In genomic region chr15:78054971-78055370, GRCh38 we compare ENCODE assay signal across 18 cellular contexts. TPM values are rescaled to one million over a fixed set of nuclear protein-coding genes. Genes with fewer than 3 reads are reported as not detected.
DNase-seq lines count a peak whose midpoint lies in the region; ATAC-seq and TF ChIP-seq lines count a peak whose summit lies in the region.
"Had no signal": no experiment of that assay in that cellular context is flagged by ENCODE, and none has a peak within 500 bp of the region (broad histone marks: within the 10 kb centered on the region; RNA-seq: fewer than 3 reads in every experiment).

No MANE protein-coding gene starts in this region.

- H3K27me3 Mint-ChIP-seq in CD4-positive, CD25-positive, alpha-beta regulatory T cell, result no peaks in the 10 kb centered on the region
- no peaks in the 10 kb centered on the region for H3K27me3 Mint-ChIP-seq in activated naive CD8-positive, alpha-beta T cell
- no peaks in the 10 kb centered on the region for H3K27me3 Mint-ChIP-seq in naive thymus-derived CD8-positive, alpha-beta T cell

- H3F3A ChIP-seq in smooth muscle cell (ENCODE audit: low read depth), result no peaks in the 10 kb centered on the region

- H3K4me3 Mint-ChIP-seq in CD4-positive, CD25-positive, alpha-beta regulatory T cell, result peak overlapping the region; percentile 7 to 89 (median 74)
- H3K4me3 Mint-ChIP-seq in activated naive CD8-positive, alpha-beta T cell, result peak overlapping the region; percentile 14
- peak overlapping the region in 9 of 10 donors; percentile 17 to 79 (median 65) for H3K4me3 Mint-ChIP-seq in naive thymus-derived CD8-positive, alpha-beta T cell

- peaks cover 20% of the 10 kb centered on the region for H3K36me3 Mint-ChIP-seq in CD4-positive, CD25-positive, alpha-beta regulatory T cell
- peaks cover 10% of the 10 kb centered on the region for H3K36me3 Mint-ChIP-seq in activated naive CD8-positive, alpha-beta T cell
- H3K36me3 Mint-ChIP-seq in naive thymus-derived CD8-positive, alpha-beta T cell, result peaks cover 0 to 16% (median 3%) of the 10 kb centered on the region in 3 donors

- H3K9me3 ChIP-seq in CD4-positive, CD25-positive, alpha-beta regulatory T cell (ENCODE audit: control insufficient read depth in 2 of 2, low read length in 2 of 2), result no peaks in the 10 kb centered on the region
- H3K9me3 ChIP-seq in smooth muscle cell (replicated peaks; ENCODE audit: low read depth), result no peaks in the 10 kb centered on the region
- H3K9me3 ChIP-seq: psoas muscle had no signal

- peaks cover 91% of the 10 kb centered on the region for H4K20me1 ChIP-seq in smooth muscle cell (ENCODE audit: low read depth)

- H3K27me3 ChIP-seq in CD4-positive, CD25-positive, alpha-beta regulatory T cell (ENCODE audit: control insufficient read depth, insufficient read depth, low read length), result no peaks in the 10 kb centered on the region
- H3K27me3 ChIP-seq in smooth muscle cell (ENCODE audit: low read depth), result no peaks in the 10 kb centered on the region

- no peaks in the 10 kb centered on the region for H3K9me3 Mint-ChIP-seq in CD4-positive, CD25-positive, alpha-beta regulatory T cell
- H3K9me3 Mint-ChIP-seq in activated naive CD8-positive, alpha-beta T cell (ENCODE audit: low read depth), result no peaks in the 10 kb centered on the region
- H3K9me3 Mint-ChIP-seq in naive thymus-derived CD8-positive, alpha-beta T cell, result no peaks in the 10 kb centered on the region

- ATAC-seq in CD4-positive, CD25-positive, alpha-beta regulatory T cell (ENCODE audit: low read depth in 2 of 2), result no peak
- ATAC-seq in naive thymus-derived CD8-positive, alpha-beta T cell, result peak; percentile 31 to 52
- ATAC-seq in HG03280 (IDR thresholded peaks at IDR 0.05; ENCODE audit: unreplicated experiment) (no peak), GM21526 (IDR thresholded peaks at IDR 0.05; ENCODE audit: low FRiP score, unreplicated experiment) (no peak)
- ATAC-seq: psoas muscle, Right ventricle myocardium inferior had no signal

- 100% methylated on average over 1 of the region's 1 CpG for WGBS in smooth muscle cell (ENCODE audit: low lambda C conversion rate)

- peaks cover 51 to 100% (median 90%) of the 10 kb centered on the region in 4 donors for H3K4me1 Mint-ChIP-seq in CD4-positive, CD25-positive, alpha-beta regulatory T cell
- peaks cover 98% of the 10 kb centered on the region for H3K4me1 Mint-ChIP-seq in activated naive CD8-positive, alpha-beta T cell (ENCODE audit: low read depth)
- H3K4me1 Mint-ChIP-seq in naive thymus-derived CD8-positive, alpha-beta T cell, result peaks cover 64 to 99% (median 96%) of the 10 kb centered on the region in 4 donors

- in situ Hi-C loops in G401 (cut with HindIII; ENCODE audit: low sequenced_read_pairs), result no loop called here

- peak overlapping the region; percentile 84 for H3K27ac ChIP-seq in CD4-positive, CD25-positive, alpha-beta regulatory T cell (ENCODE audit: insufficient read depth, low read length, poor library complexity, severe bottlenecking)
- no peak overlapping the region for H3K27ac ChIP-seq in smooth muscle cell (ENCODE audit: low read depth)
- H3K27ac ChIP-seq: C4-2B, psoas muscle had no signal

- POLR2A ChIA-PET in naive thymus-derived CD8-positive, alpha-beta T cell (lab: Charles Lee), result interaction anchor here (6.3 to 16.7 kb wide), 2 partner anchors 17 to 19 kb away, joined by 29 to 250 read pairs; partner anchors contain the start of gene TBC1D2B

- H3K4me1 ChIP-seq in CD4-positive, CD25-positive, alpha-beta regulatory T cell (ENCODE audit: control insufficient read depth, insufficient read depth, low read length, poor library complexity, severe bottlenecking), result peaks cover 98% of the 10 kb centered on the region
- H3K4me1 ChIP-seq in smooth muscle cell (ENCODE audit: low read depth), result peaks cover 13% of the 10 kb centered on the region

- H3K4me3 ChIP-seq in CD4-positive, CD25-positive, alpha-beta regulatory T cell (ENCODE audit: low read depth, low read length), result peak overlapping the region; percentile 23
- no peak overlapping the region for H3K4me3 ChIP-seq in smooth muscle cell
- H3K4me3 ChIP-seq: psoas muscle had no signal

- no peak overlapping the region for H2AFZ ChIP-seq in smooth muscle cell (ENCODE audit: low read depth)

- H3K79me2 ChIP-seq in smooth muscle cell (ENCODE audit: low read depth), result peaks cover 58% of the 10 kb centered on the region

- no peak overlapping the region for H3K4me2 ChIP-seq in smooth muscle cell

- no peak overlapping the region for H3K9ac ChIP-seq in smooth muscle cell (ENCODE audit: low read depth)

- no peak for TF ChIP-seq CTCF in smooth muscle cell (IDR thresholded peaks at IDR 0.05; ENCODE audit: borderline replicate concordance, insufficient read depth, poor library complexity, severe bottlenecking)

- peak overlapping the region; percentile 81 to 97 (median 86) for H3K27ac Mint-ChIP-seq in CD4-positive, CD25-positive, alpha-beta regulatory T cell
- peak overlapping the region; percentile 98 for H3K27ac Mint-ChIP-seq in activated naive CD8-positive, alpha-beta T cell
- peak overlapping the region; percentile 55 to 96 (median 93) for H3K27ac Mint-ChIP-seq in naive thymus-derived CD8-positive, alpha-beta T cell

- H3K36me3 ChIP-seq in CD4-positive, CD25-positive, alpha-beta regulatory T cell (ENCODE audit: control insufficient read depth, insufficient read depth, low read length), result peaks cover 17% of the 10 kb centered on the region
- H3K36me3 ChIP-seq in smooth muscle cell (ENCODE audit: low read depth), result no peaks in the 10 kb centered on the region

- no peak for DNase-seq in CD4-positive, CD25-positive, alpha-beta regulatory T cell
- DNase-seq in G401 (ENCODE audit: low spot score), result peak; percentile 63
- DNase-seq in naive thymus-derived CD8-positive, alpha-beta T cell, result peak in 5 of 10 donors; percentile 44 to 60 (median 50)
- DNase-seq in smooth muscle cell (lab: John Stamatoyannopoulos, UW; ENCODE audit: unreplicated experiment), result no peak
- DNase-seq: activated CD4-positive, alpha-beta T cell treated with anti-CD3 and anti-CD28 coated beads for 48 hours; DMS79 treated with DMSO at 0.1 percent for 48 hours; KBM-7; NCI-H1436; NCI-H226; psoas muscle; stimulated activated CD4-positive, alpha-beta T cell treated with anti-CD3 and anti-CD28 coated beads, Interleukin-15, amount 100 ng/mL, for 24 hours; substantia nigra had no signal

RNA-seq across cellular contexts. Expression of gene TBC1D2B, which starts 22.5 kb away (rescaled TPM):
- 117 TPM for total RNA-seq in CD4-positive, CD25-positive, alpha-beta regulatory T cell
- 10 to 100 TPM; 12.2 to 17.9 (median 15.4) TPM for polyA plus RNA-seq in CD4-positive, CD25-positive, alpha-beta regulatory T cell
- 9.7 and 13.9 TPM in 2 replicates for total RNA-seq in G401 (2014; rRNA removed; shearing (Covaris generic))
- 10 to 100 TPM; 78.3 to 82.1 TPM for total RNA-seq in naive thymus-derived CD8-positive, alpha-beta T cell
- polyA plus RNA-seq in naive thymus-derived CD8-positive, alpha-beta T cell, result 10 to 100 TPM in 1 of 3 donors, 1 to 10 TPM in 2; 8.1 to 14.0 (median 8.5) TPM
- 19.4 and 31.9 TPM in 2 replicates for total RNA-seq in smooth muscle cell
- 14.2 and 16.1 TPM in 2 replicates for polyA plus RNA-seq in smooth muscle cell

RNA-seq across cellular contexts. Expression of gene SH2D7, which starts 37.4 kb away (rescaled TPM):
- not detected for total RNA-seq in CD4-positive, CD25-positive, alpha-beta regulatory T cell
- polyA plus RNA-seq in CD4-positive, CD25-positive, alpha-beta regulatory T cell, result under 1 TPM in 1 of 4 donors, not detected in 3; 0.09 TPM
- total RNA-seq in G401 (2014; rRNA removed; shearing (Covaris generic)), result not detected in 2 replicates
- total RNA-seq in naive thymus-derived CD8-positive, alpha-beta T cell, result not detected
- polyA plus RNA-seq in naive thymus-derived CD8-positive, alpha-beta T cell, result under 1 TPM in 1 of 3 donors, not detected in 2; 0.19 TPM
- total RNA-seq in smooth muscle cell, result not detected in 2 replicates
- 0.07 and 0.34 TPM in 2 replicates for polyA plus RNA-seq in smooth muscle cell
- total RNA-seq: bronchial epithelial cell, psoas muscle, Right ventricle myocardium inferior had no signal
- polyA plus RNA-seq: psoas muscle had no signal

Comparison
In these comparisons a context has a peak if more than half of its experiments do, and no peak if none do; other contexts are left out.
1. ATAC-seq: peak in naive thymus-derived CD8-positive, alpha-beta T cell (2 of 2); none in CD4-positive, CD25-positive, alpha-beta regulatory T cell (0 of 2), HG03280 (single experiment) and GM21526 (single experiment).
2. H3K4me3 Mint-ChIP-seq: peak in every context shown above with its lines; median percentile 74 in CD4-positive, CD25-positive, alpha-beta regulatory T cell; 65 in naive thymus-derived CD8-positive, alpha-beta T cell; 14 in activated naive CD8-positive, alpha-beta T cell.
3. Peak in every context shown above with its lines, with median percentiles within 50 percentile points of each other: H3K27ac Mint-ChIP-seq.